21 cellular contexts compared by ENCODE assay signal in genomic region chr16:378821-379182, GRCh38. TPM values are rescaled to one million over a fixed set of nuclear protein-coding genes. Genes with fewer than 3 reads are reported as not detected.
A peak's percentile ranks its signal among the peaks of the same experiment; 100 is the strongest.
DNase-seq lines count a peak whose midpoint lies in the region; ATAC-seq and TF ChIP-seq lines count a peak whose summit lies in the region.
"Had no signal": no experiment of that assay in that cellular context is flagged by ENCODE, and none has a peak within 500 bp of the region (broad histone marks: within the 10 kb centered on the region; RNA-seq: fewer than 3 reads in every experiment).

No MANE protein-coding gene starts in this region.

- intact Hi-C loops in CD4-positive, alpha-beta T cell (cut with DNase I, micrococcal nuclease), result no loop called here
- intact Hi-C loops in lower lobe of right lung (cut with DNase I), result no loop called here
- intact Hi-C loops in head of caudate nucleus (cut with DNase I), result no loop called here

- H3K27me3 Mint-ChIP-seq in CD4-positive, alpha-beta T cell, result no peaks in the 10 kb centered on the region
- H3K27me3 Mint-ChIP-seq in progenitor cell of endocrine pancreas, result no peaks in the 10 kb centered on the region
- H3K27me3 Mint-ChIP-seq: CD4-positive, alpha-beta memory T cell; naive B cell had no signal

- peaks cover 9% of the 10 kb centered on the region; the same call in 1 of the 2 replicates for H3K36me3 ChIP-seq in RWPE2 (ENCODE audit: low read depth)
- peaks cover 40% of the 10 kb centered on the region for H3K36me3 ChIP-seq in iPS-15b (ENCODE audit: control insufficient read depth, insufficient read depth, low read length)
- peaks cover 36% of the 10 kb centered on the region for H3K36me3 ChIP-seq in lower lobe of right lung

- H3K9me3 ChIP-seq in CD4-positive, alpha-beta T cell (ENCODE audit: control insufficient read depth, low read length), result no peaks in the 10 kb centered on the region
- H3K9me3 ChIP-seq in RWPE2 (ENCODE audit: severe bottlenecking) (no peaks in the 10 kb centered on the region), iPS-15b (ENCODE audit: control insufficient read depth, insufficient read depth, low read length) (no peaks in the 10 kb centered on the region), lower lobe of right lung (no peaks in the 10 kb centered on the region)
- H3K9me3 ChIP-seq: HAP-1, suprapubic skin had no signal

- peak overlapping the region; percentile 30 for H3K27ac ChIP-seq in CD4-positive, alpha-beta T cell (ENCODE audit: low read depth, low read length)
- H3K27ac ChIP-seq in RWPE2 (ENCODE audit: poor library complexity, severe bottlenecking) (no peak overlapping the region), lower lobe of right lung (no peak overlapping the region)
- H3K27ac ChIP-seq: suprapubic skin had no signal

- H3K9me3 Mint-ChIP-seq in CD4-positive, alpha-beta T cell, result no peaks in the 10 kb centered on the region
- no peaks in the 10 kb centered on the region for H3K9me3 Mint-ChIP-seq in progenitor cell of endocrine pancreas (ENCODE audit: low read depth)
- H3K9me3 Mint-ChIP-seq: activated T-helper 2 cell treated with anti-CD3 and anti-CD28 coated beads, Interferon-gamma antibody, Interleukin-2, Interleukin-4, amounts not matched to agents 10 μg/mL and 5 μg/mL and 100 μg/mL, durations not matched to agents 14 hours and 24 hours and 36 hours; brain; endodermal cell; naive B cell had no signal

- DNase-seq in CD4-positive, alpha-beta T cell, result no peak
- DNase-seq in RWPE2 (ENCODE audit: low spot score) (peak; percentile 59), progenitor cell of endocrine pancreas (ENCODE audit: low spot score, unreplicated experiment) (no peak), lower lobe of right lung (no peak), head of caudate nucleus (no peak), T-helper 2 cell (no peak), T1000 (lab: John Stamatoyannopoulos, UW) (no peak)
- DNase-seq: activated CD4-positive, alpha-beta T cell treated with anti-CD3 and anti-CD28 coated beads, Interleukin-2, amount 50 U/mL, for 1 hour; activated CD8-positive, alpha-beta memory T cell treated with anti-CD3 and anti-CD28 coated beads, Interleukin-2, amount 50 U/mL, for 4 hours; CD4-positive, alpha-beta memory T cell; mesenchymal stem cell; naive B cell; NCI-H82; OCI-M1; SHP77 had no signal

- H3K4me3 ChIP-seq in RWPE2 (ENCODE audit: severe bottlenecking) (no peak overlapping the region), iPS-15b (ENCODE audit: low read depth, low read length) (peak overlapping the region; percentile 1), lower lobe of right lung (no peak overlapping the region)
- H3K4me3 ChIP-seq: HAP-1, suprapubic skin had no signal

- no peaks in the 10 kb centered on the region for H3K27me3 ChIP-seq in CD4-positive, alpha-beta T cell (ENCODE audit: control insufficient read depth, insufficient read depth, low read length)
- H3K27me3 ChIP-seq in RWPE2 (ENCODE audit: insufficient read depth, poor library complexity, severe bottlenecking) (no peaks in the 10 kb centered on the region), iPS-15b (ENCODE audit: control insufficient read depth, insufficient read depth, low read length) (no peaks in the 10 kb centered on the region), lower lobe of right lung (ENCODE audit: low read depth) (no peaks in the 10 kb centered on the region)
- H3K27me3 ChIP-seq: suprapubic skin had no signal

- ATAC-seq in CD4-positive, alpha-beta T cell (ENCODE audit: poor library complexity), result no peak
- ATAC-seq in RWPE2 (ENCODE audit: low read depth) (no peak), lower lobe of right lung (no peak)

- peak overlapping the region; percentile 62 for H3K4me3 Mint-ChIP-seq in CD4-positive, alpha-beta T cell
- no peak overlapping the region for H3K4me3 Mint-ChIP-seq in progenitor cell of endocrine pancreas (ENCODE audit: low read depth)

- CTCF ChIA-PET in CD4-positive, alpha-beta T cell (lab: Charles Lee), result no interaction called here

- peaks cover 26% of the 10 kb centered on the region for H3K4me1 Mint-ChIP-seq in CD4-positive, alpha-beta T cell (ENCODE audit: low read depth)
- H3K4me1 Mint-ChIP-seq in progenitor cell of endocrine pancreas (ENCODE audit: low read depth), result peaks cover 23% of the 10 kb centered on the region

- H3K36me3 Mint-ChIP-seq in CD4-positive, alpha-beta T cell (ENCODE audit: low read depth), result peaks cover 22% of the 10 kb centered on the region
- peaks cover 1% of the 10 kb centered on the region for H3K36me3 Mint-ChIP-seq in progenitor cell of endocrine pancreas (ENCODE audit: insufficient read depth)
- H3K36me3 Mint-ChIP-seq: brain, naive B cell had no signal

- no peak for TF ChIP-seq CTCF in CD4-positive, alpha-beta T cell (IDR thresholded peaks at IDR 0.05)
- TF ChIP-seq CTCF in RWPE2 (IDR thresholded peaks at IDR 0.05; ENCODE audit: poor library complexity, severe bottlenecking) (no peak), progenitor cell of endocrine pancreas (IDR thresholded peaks at IDR 0.05; ENCODE audit: unreplicated experiment) (no peak), lower lobe of right lung (IDR thresholded peaks at IDR 0.05) (no peak)

- POLR2A ChIA-PET in CD4-positive, alpha-beta T cell (lab: Charles Lee), result interaction anchor here (0.5 to 5.9 kb wide), 5 partner anchors 8 to 197 kb away, joined by 3 to 60 read pairs (median 5); partner anchors contain the start of genes AXIN1, DECR2 and MRPL28

- H3K9ac ChIP-seq in iPS-15b (ENCODE audit: low read depth, low read length), result no peak overlapping the region

- H3K4me1 ChIP-seq in RWPE2 (ENCODE audit: insufficient read depth, poor library complexity, severe bottlenecking) (peaks cover 7% of the 10 kb centered on the region), iPS-15b (ENCODE audit: control insufficient read depth, insufficient read depth, low read length) (peaks cover 7% of the 10 kb centered on the region), lower lobe of right lung (peaks cover 43% of the 10 kb centered on the region)
- H3K4me1 ChIP-seq: HAP-1 had no signal

- peak overlapping the region; percentile 98 for H3K27ac Mint-ChIP-seq in CD4-positive, alpha-beta T cell
- peak overlapping the region; percentile 33 for H3K27ac Mint-ChIP-seq in progenitor cell of endocrine pancreas
- H3K27ac Mint-ChIP-seq: activated T-helper 2 cell treated with anti-CD3 and anti-CD28 coated beads, Interferon-gamma antibody, Interleukin-2, Interleukin-4, amounts not matched to agents 10 μg/mL and 5 μg/mL and 100 μg/mL, durations not matched to agents 14 hours and 24 hours and 36 hours; brain; endodermal cell had no signal

RNA-seq across cellular contexts. Expression of gene PGAP6, which starts 3.0 kb away (rescaled TPM):
- total RNA-seq in CD4-positive, alpha-beta T cell, result 10 to 100 TPM; 59.7 to 63.7 TPM
- 92.7 and 92.9 TPM in 2 replicates for total RNA-seq in progenitor cell of endocrine pancreas
- 55.8 TPM for total RNA-seq in lower lobe of right lung

RNA-seq across cellular contexts. Expression of gene MRPL28, which starts 8.5 kb away (rescaled TPM):
- 10 to 100 TPM; 19.6 to 19.7 TPM for total RNA-seq in CD4-positive, alpha-beta T cell
- total RNA-seq in progenitor cell of endocrine pancreas (82.7 and 85.3 TPM in 2 replicates), lower lobe of right lung (43.4 TPM)

RNA-seq across cellular contexts. Expression of gene NME4, which starts 18.2 kb away (rescaled TPM):
- total RNA-seq in CD4-positive, alpha-beta T cell, result 10 to 100 TPM; 31.2 to 32.6 TPM
- total RNA-seq in progenitor cell of endocrine pancreas (151 and 154 TPM in 2 replicates), lower lobe of right lung (42.3 TPM)

RNA-seq across cellular contexts. Expression of gene DECR2, which starts 22.9 kb away (rescaled TPM):
- total RNA-seq in CD4-positive, alpha-beta T cell, result 1 to 10 TPM; 5.7 to 7.0 TPM
- total RNA-seq in progenitor cell of endocrine pancreas (39.4 and 41.3 TPM in 2 replicates), lower lobe of right lung (10.1 TPM)

RNA-seq across cellular contexts. Expression of gene AXIN1, which starts 26.3 kb away (rescaled TPM):
- 10 to 100 TPM; 24.7 to 26.3 TPM for total RNA-seq in CD4-positive, alpha-beta T cell
- 33.6 and 34.4 TPM in 2 replicates for total RNA-seq in progenitor cell of endocrine pancreas
- total RNA-seq in lower lobe of right lung, result 22.4 TPM
